Comparison of ENCODE assay signal across 8 cellular contexts in genomic region chr10:28628184-28628893, GRCh38. TPM values are rescaled to one million over a fixed set of nuclear protein-coding genes. Genes with fewer than 3 reads are reported as not detected.
DNase-seq lines count a peak whose midpoint lies in the region; ATAC-seq, FAIRE-seq and TF ChIP-seq lines count a peak whose summit lies in the region.

No MANE protein-coding gene starts in this region.

- H3K27me3 ChIP-seq in body of pancreas (no peaks in the 10 kb centered on the region), iPS DF 6.9 (ENCODE audit: control insufficient read depth, insufficient read depth, low read length) (no peaks in the 10 kb centered on the region)

- no peaks in the 10 kb centered on the region for H3K4me1 ChIP-seq in body of pancreas
- no peaks in the 10 kb centered on the region for H3K4me1 ChIP-seq in iPS DF 6.9 (ENCODE audit: control insufficient read depth, insufficient read depth, low read length)

- H3K27ac ChIP-seq in body of pancreas (no peak overlapping the region), iPS DF 6.9 (ENCODE audit: low read length) (no peak overlapping the region)

- intact Hi-C loops in body of pancreas (cut with DNase I): loop anchor here (2.0 kb wide), 1 partner anchor 674 kb away; no protein-coding TSS in a partner anchor

- CTCF ChIA-PET in GM10248 (lab: Yijun Ruan, JAX): interaction anchor here (0.6 to 4.0 kb wide), 27 partner anchors 10 to 820 kb away, joined by 3 to 58 read pairs (median 3); no protein-coding TSS in a partner anchor

- FAIRE-seq in TTC549 (lab: Jason Lieb, UNC): peak; percentile 85

- H3K4me3 ChIP-seq in body of pancreas (no peak overlapping the region), iPS DF 6.9 (ENCODE audit: low read length) (no peak overlapping the region)

- no peak for TF ChIP-seq POLR2A in body of pancreas (IDR thresholded peaks at IDR 0.05)

- DNase-seq in GM10248 (ENCODE audit: extremely low spot score): peak; percentile 71
- DNase-seq in NCI-H2029 (lab: John Stamatoyannopoulos, UW): peak; percentile 29
- DNase-seq in body of pancreas: peak; percentile 82 to 87 (median 82)
- peak; percentile 86 for DNase-seq in iPS DF 6.9 (ENCODE audit: low read depth, low spot score)
- DNase-seq in smooth muscle cell of the brain vasculature (ENCODE audit: low read depth, low spot score): peak; percentile 47
- DNase-seq in OCI-M2 (lab: John Stamatoyannopoulos, UW; ENCODE audit: unreplicated experiment): no peak

- H3K36me3 ChIP-seq in body of pancreas (replicated peaks in 1 of 2; ENCODE audit: insufficient read depth in 1 of 2, low read depth in 2 of 2): no peaks in the 10 kb centered on the region
- no peaks in the 10 kb centered on the region for H3K36me3 ChIP-seq in iPS DF 6.9 (ENCODE audit: control insufficient read depth, insufficient read depth, low read length)

- H3K9me3 ChIP-seq in body of pancreas: no peaks in the 10 kb centered on the region
- H3K9me3 ChIP-seq in iPS DF 6.9 (ENCODE audit: control insufficient read depth, insufficient read depth, low read length): no peaks in the 10 kb centered on the region

- ATAC-seq in HG02588 (IDR thresholded peaks at IDR 0.05; ENCODE audit: unreplicated experiment) (peak; percentile 60), body of pancreas (peak; percentile 87)

- POLR2A ChIA-PET in GM10248 (lab: Yijun Ruan, JAX): no interaction called here

- 13 to 24% methylated on average over 14 to 15 of the region's 15 CpGs for WGBS in body of pancreas, 2 donors
- no CpG with 5 or more reads among the region's 15 CpGs for WGBS in iPS DF 6.9 (ENCODE audit: insufficient coverage, insufficient read length)

- TF ChIP-seq CTCF in GM10248 (IDR thresholded peaks at IDR 0.05; ENCODE audit: control extremely low read depth, extremely low read depth, low read depth, missing control alignments) (peak; percentile 90), body of pancreas (IDR thresholded peaks at IDR 0.05) (peak; percentile 78 to 93 (median 80))

RNA-seq across cellular contexts. Expression of gene BAMBI, which starts 49.0 kb away (rescaled TPM):
- total RNA-seq in body of pancreas: 10 to 100 TPM in 1 of 2 donors, 1 to 10 TPM in 1; 9.1 to 26.0 TPM
